Comparison of ENCODE assay signal across 1 cellular context in genomic region chr1:27522148-27522859, GRCh38.
TF ChIP-seq lines count a peak whose summit lies in the region.

No MANE protein-coding gene starts in this region.

TF ChIP-seq in WTC11, 78 proteins besides CTCF, POLR2A, EP300 and RAD21 (continued from another document):
- TF ChIP-seq IRF1 (CRISPR knock-in tag; IDR thresholded peaks at IDR 0.05) (no peak), E2F1 (CRISPR knock-in tag; IDR thresholded peaks at IDR 0.05) (no peak), ZNF219 (CRISPR knock-in tag; IDR thresholded peaks at IDR 0.05; ENCODE audit: borderline replicate concordance) (no peak)
- TF ChIP-seq, protein P1, sequence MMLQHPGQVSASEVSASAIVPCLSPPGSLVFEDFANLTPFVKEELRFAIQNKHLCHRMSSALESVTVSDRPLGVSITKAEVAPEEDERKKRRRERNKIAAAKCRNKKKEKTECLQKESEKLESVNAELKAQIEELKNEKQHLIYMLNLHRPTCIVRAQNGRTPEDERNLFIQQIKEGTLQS (CRISPR knock-in tag; conservative IDR thresholded peaks at IDR 0.05) = no peak
- TF ChIP-seq, protein P2, sequence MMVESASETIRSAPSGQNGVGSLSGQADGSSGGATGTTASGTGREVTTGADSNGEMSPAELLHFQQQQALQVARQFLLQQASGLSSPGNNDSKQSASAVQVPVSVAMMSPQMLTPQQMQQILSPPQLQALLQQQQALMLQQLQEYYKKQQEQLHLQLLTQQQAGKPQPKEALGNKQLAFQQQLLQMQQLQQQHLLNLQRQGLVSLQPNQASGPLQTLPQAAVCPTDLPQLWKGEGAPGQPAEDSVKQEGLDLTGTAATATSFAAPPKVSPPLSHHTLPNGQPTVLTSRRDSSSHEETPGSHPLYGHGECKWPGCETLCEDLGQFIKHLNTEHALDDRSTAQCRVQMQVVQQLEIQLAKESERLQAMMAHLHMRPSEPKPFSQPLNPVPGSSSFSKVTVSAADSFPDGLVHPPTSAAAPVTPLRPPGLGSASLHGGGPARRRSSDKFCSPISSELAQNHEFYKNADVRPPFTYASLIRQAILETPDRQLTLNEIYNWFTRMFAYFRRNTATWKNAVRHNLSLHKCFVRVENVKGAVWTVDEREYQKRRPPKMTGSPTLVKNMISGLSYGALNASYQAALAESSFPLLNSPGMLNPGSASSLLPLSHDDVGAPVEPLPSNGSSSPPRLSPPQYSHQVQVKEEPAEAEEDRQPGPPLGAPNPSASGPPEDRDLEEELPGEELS (CRISPR knock-in tag; IDR thresholded peaks at IDR 0.05) = no peak
- TF ChIP-seq, protein P3, sequence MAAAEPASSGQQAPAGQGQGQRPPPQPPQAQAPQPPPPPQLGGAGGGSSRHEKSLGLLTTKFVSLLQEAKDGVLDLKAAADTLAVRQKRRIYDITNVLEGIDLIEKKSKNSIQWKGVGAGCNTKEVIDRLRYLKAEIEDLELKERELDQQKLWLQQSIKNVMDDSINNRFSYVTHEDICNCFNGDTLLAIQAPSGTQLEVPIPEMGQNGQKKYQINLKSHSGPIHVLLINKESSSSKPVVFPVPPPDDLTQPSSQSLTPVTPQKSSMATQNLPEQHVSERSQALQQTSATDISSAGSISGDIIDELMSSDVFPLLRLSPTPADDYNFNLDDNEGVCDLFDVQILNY (CRISPR knock-in tag; IDR thresholded peaks at IDR 0.05) = no peak
